Comparison of ENCODE assay signal across 1 cellular context in the genomic region with DNA sequence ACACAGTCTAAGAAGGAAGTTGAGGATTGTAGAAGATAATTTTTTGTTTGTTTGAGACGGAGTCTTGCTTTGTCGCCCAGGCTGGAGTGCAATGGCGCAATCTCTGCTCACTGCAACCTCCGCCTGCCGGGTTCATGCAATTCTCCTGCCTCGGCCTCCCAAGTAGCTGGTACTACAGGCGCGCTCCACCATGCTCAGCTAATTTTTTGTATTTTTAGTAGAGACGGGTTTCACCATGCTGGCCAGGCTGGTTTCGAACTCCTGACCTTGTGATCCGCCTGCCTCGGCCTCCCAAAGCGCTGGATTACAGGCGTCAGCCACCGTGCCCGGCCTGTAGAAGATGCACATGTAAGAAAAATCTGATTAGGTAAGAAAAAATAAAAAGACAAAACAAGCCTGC.
TF ChIP-seq lines count a peak whose summit lies in the region.

No MANE protein-coding gene starts in this region.

TF ChIP-seq in HEK293, 187 proteins besides CTCF, POLR2A, EP300 and RAD21 (continued from another document):
- TF ChIP-seq, protein P1, sequence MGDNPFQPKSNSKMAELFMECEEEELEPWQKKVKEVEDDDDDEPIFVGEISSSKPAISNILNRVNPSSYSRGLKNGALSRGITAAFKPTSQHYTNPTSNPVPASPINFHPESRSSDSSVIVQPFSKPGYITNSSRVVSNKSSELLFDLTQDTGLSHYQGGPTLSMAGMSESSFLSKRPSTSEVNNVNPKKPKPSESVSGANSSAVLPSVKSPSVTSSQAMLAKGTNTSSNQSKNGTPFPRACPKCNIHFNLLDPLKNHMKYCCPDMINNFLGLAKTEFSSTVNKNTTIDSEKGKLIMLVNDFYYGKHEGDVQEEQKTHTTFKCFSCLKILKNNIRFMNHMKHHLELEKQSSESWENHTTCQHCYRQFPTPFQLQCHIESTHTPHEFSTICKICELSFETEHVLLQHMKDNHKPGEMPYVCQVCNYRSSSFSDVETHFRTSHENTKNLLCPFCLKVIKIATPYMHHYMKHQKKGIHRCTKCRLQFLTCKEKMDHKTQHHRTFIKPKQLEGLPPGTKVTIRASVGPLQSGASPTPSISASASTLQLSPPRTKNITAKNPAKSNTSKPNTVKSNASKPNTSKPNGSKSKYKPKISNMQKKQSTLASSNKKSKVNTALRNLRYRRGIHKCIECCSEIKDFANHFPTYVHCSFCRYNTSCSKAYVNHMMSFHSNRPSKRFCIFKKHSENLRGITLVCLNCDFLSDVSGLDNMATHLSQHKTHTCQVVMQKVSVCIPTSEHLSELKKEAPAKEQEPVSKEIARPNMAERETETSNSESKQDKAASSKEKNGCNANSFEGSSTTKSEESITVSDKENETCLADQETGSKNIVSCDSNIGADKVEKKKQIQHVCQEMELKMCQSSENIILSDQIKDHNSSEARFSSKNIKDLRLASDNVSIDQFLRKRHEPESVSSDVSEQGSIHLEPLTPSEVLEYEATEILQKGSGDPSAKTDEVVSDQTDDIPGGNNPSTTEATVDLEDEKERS (tag by site-specific recombination; IDR thresholded peaks at IDR 0.05): 0 out of 2 replicates have a peak, but pooled peaks have one; percentile 52
- TF ChIP-seq ZBTB17 (tag by site-specific recombination; IDR thresholded peaks at IDR 0.05): 0 out of 2 replicates have a peak, but pooled peaks have one; percentile 16
- 0 out of 2 replicates have a peak, but pooled peaks have one; percentile 26 for TF ChIP-seq ZNF121 (tag by site-specific recombination; IDR thresholded peaks at IDR 0.05)
